ENCODE assay signal across 32 cellular contexts in the genomic region with DNA sequence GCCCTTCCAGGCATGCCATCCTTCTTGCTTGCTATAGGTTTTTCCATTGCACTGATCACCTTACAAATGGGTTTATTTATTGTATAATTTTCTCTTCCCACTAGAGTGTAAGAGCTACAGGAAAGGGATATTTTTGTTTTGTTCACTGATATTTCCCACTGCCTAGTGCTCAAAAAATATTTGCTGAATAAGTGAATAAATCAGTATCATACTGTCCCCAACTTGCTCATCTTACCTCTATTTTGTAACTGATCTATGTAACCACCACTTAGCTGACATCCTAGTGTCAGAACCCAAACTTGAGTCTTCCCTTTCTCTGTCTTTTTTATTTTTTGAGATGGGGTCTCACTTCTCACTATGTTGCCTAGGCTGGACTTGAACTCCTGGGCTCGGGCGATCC.
"Had no signal": no experiment of that assay in that cellular context is flagged by ENCODE, and none has a peak within 500 bp of the region (broad histone marks: within the 10 kb centered on the region; RNA-seq: fewer than 3 reads in every experiment).

No MANE protein-coding gene starts in this region.

- H3K9me3 Mint-ChIP-seq: natural killer cell; nephron; neural progenitor cell; stimulated activated memory B cell treated with anti-CD40 and anti-IgM and Interleukin-4, amounts not matched to agents 10 μg/mL and 1 μg/mL and 100 μg/mL, for 72 hours; stimulated activated naive CD8-positive, alpha-beta T cell treated with anti-CD3 and anti-CD28 coated beads, Interleukin-15, amount 100 ng/mL, for 72 hours; type B pancreatic cell had no signal

- H3K9ac ChIP-seq: neural progenitor cell, parathyroid adenoma had no signal

- DNase-seq: naive thymus-derived CD4-positive, alpha-beta T cell; natural killer cell; nucleus accumbens; ovary; posterior cingulate gyrus; psoas muscle; right cardiac atrium; spleen; stimulated activated CD4-positive, alpha-beta T cell treated with anti-CD3 and anti-CD28 coated beads, Interleukin-12 subunit alpha, Interleukin-12 subunit beta, amount 100 ng/mL, for 4 hours; stimulated activated CD4-positive, alpha-beta T cell treated with anti-CD3 and anti-CD28 coated beads, Interleukin-1b, Interleukin-23, amount 100 ng/mL, for 48 hours; stimulated activated CD4-positive, alpha-beta T cell treated with anti-CD3 and anti-CD28 coated beads, Interleukin-4, amount 100 ng/mL, for 1 hour; stimulated activated CD4-positive, alpha-beta T cell treated with anti-CD3 and anti-CD28 coated beads, Interleukin-4, amount 100 ng/mL, for 4 hours; stimulated activated naive CD4-positive, alpha-beta T cell; stimulated activated naive CD8-positive, alpha-beta T cell treated with anti-CD3 and anti-CD28 coated beads, Interleukin-15, amount 100 ng/mL, for 72 hours; stimulated activated naive CD8-positive, alpha-beta T cell treated with anti-CD3 and anti-CD28 coated beads, Interleukin-15, Interleukin-2, amounts not matched to agents 100 U/mL and 50 U/mL, for 24 hours; substantia nigra; testis; tibial artery; transverse colon; upper lobe of right lung; uterus had no signal

- H3K36me3 Mint-ChIP-seq: natural killer cell; neural progenitor cell; stimulated activated memory B cell treated with anti-CD40 and anti-IgM and Interleukin-4, amounts not matched to agents 10 μg/mL and 1 μg/mL and 100 μg/mL, for 72 hours; type B pancreatic cell had no signal

- H2AFZ ChIP-seq: parathyroid adenoma had no signal

- H3K9me3 ChIP-seq: neutrophil, ovary, psoas muscle, spleen, suprapubic skin, testis, tibial artery, transverse colon, upper lobe of right lung, uterus had no signal

- H3K27ac Mint-ChIP-seq: natural killer cell; nephron; neural progenitor cell; progenitor cell of endocrine pancreas; stimulated activated memory B cell treated with anti-CD40 and anti-IgM and Interleukin-4, amounts not matched to agents 10 μg/mL and 1 μg/mL and 100 μg/mL, for 72 hours; stimulated activated naive CD8-positive, alpha-beta T cell treated with anti-CD3 and anti-CD28 coated beads, Interleukin-15, amount 100 ng/mL, for 72 hours; type B pancreatic cell had no signal

- H3K36me3 ChIP-seq: neural progenitor cell, neutrophil, ovary, spleen, suprapubic skin, tibial artery, transverse colon, upper lobe of right lung, uterus had no signal

- H3K4me3 ChIP-seq: neural progenitor cell, ovary, psoas muscle, skin epidermis, smooth muscle cell, spleen, suprapubic skin, testis, tibial artery, transverse colon, upper lobe of right lung, uterus had no signal

- H3K4me3 Mint-ChIP-seq: naive thymus-derived CD4-positive, alpha-beta T cell; natural killer cell; nephron; neural progenitor cell; stimulated activated memory B cell treated with anti-CD40 and anti-IgM and Interleukin-4, amounts not matched to agents 10 μg/mL and 1 μg/mL and 100 μg/mL, for 72 hours; stimulated activated naive CD8-positive, alpha-beta T cell treated with anti-CD3 and anti-CD28 coated beads, Interleukin-15, amount 100 ng/mL, for 72 hours; type B pancreatic cell had no signal

- H3K4me1 ChIP-seq: parathyroid adenoma, psoas muscle, suprapubic skin, testis, tibial artery, transverse colon, upper lobe of right lung, uterus had no signal

- H3K27ac ChIP-seq: neural progenitor cell, neutrophil, ovary, parathyroid adenoma, psoas muscle, skin epidermis, spleen, suprapubic skin, testis, tibial artery, transverse colon, upper lobe of right lung, uterus had no signal

- H3K27me3 ChIP-seq: neutrophil, ovary, testis, uterus had no signal

- ATAC-seq: naive thymus-derived CD4-positive, alpha-beta T cell; natural killer cell; psoas muscle; right cardiac atrium; sciatic nerve; stimulated activated memory B cell treated with anti-CD40 and anti-IgM and Interleukin-4, amounts not matched to agents 10 μg/mL and 1 μg/mL and 100 μg/mL, for 72 hours; stimulated activated naive CD8-positive, alpha-beta T cell treated with anti-CD3 and anti-CD28 coated beads, Interleukin-15, amount 100 ng/mL, for 72 hours; stimulated activated naive CD8-positive, alpha-beta T cell treated with anti-CD3 and anti-CD28 coated beads, Interleukin-15, Interleukin-2, amounts not matched to agents 100 U/mL and 50 U/mL, for 24 hours had no signal

- H3K4me2 ChIP-seq: neural progenitor cell, smooth muscle cell had no signal
